26 cellular contexts compared by ENCODE assay signal in genomic region chr1:239931341-239931740, GRCh38.
"Had no signal": no experiment of that assay in that cellular context is flagged by ENCODE, and none has a peak within 500 bp of the region (broad histone marks: within the 10 kb centered on the region; RNA-seq: fewer than 3 reads in every experiment).

No MANE protein-coding gene starts in this region.

- H3K4me3 ChIP-seq: coronary artery, esophagus squamous epithelium, left lung, ovary, psoas muscle, sigmoid colon, stomach, thyroid gland, vagina had no signal

- H3K27ac Mint-ChIP-seq: mesothelial cell of epicardium; naive thymus-derived CD8-positive, alpha-beta T cell; nephron progenitor cell; stimulated activated effector memory CD8-positive, alpha-beta T cell treated with anti-CD3 and anti-CD28 coated beads, Interleukin-12 subunit alpha, Interleukin-12 subunit beta, amount 100 ng/mL, for 72 hours had no signal

- H3K4me1 ChIP-seq: esophagus squamous epithelium, left lung, psoas muscle, sigmoid colon, thyroid gland, vagina had no signal

- DNase-seq: dermis blood vessel endothelial cell; effector memory CD4-positive, alpha-beta T cell; esophagus squamous epithelium; foreskin melanocyte; left lung; mesenchymal stem cell; naive thymus-derived CD8-positive, alpha-beta T cell; nephron progenitor cell; occipital lobe; ovary; posterior cingulate gyrus; psoas muscle; right cardiac atrium; sigmoid colon; stimulated activated CD4-positive, alpha-beta T cell treated with anti-CD3 and anti-CD28 coated beads, Interleukin-2, amount 100 ng/mL, for 24 hours; stimulated activated CD4-positive, alpha-beta T cell treated with anti-CD3 and anti-CD28 coated beads, Interleukin-4, amount 100 ng/mL, for 24 hours; stimulated activated naive CD4-positive, alpha-beta T cell treated with Interleukin-2 at 50 U/mL for 16 hours; stomach; thyroid gland; trophoblast cell had no signal

- H3K36me3 ChIP-seq: esophagus squamous epithelium, left lung, ovary, sigmoid colon, stomach, thyroid gland, vagina had no signal

- ATAC-seq: left lung; naive thymus-derived CD8-positive, alpha-beta T cell; psoas muscle; right cardiac atrium; stimulated activated effector memory CD8-positive, alpha-beta T cell treated with anti-CD3 and anti-CD28 coated beads, Interleukin-12 subunit alpha, Interleukin-12 subunit beta, amount 100 ng/mL, for 72 hours had no signal

- H3K27me3 ChIP-seq: esophagus squamous epithelium, left lung, ovary, sigmoid colon, stomach, thyroid gland, vagina had no signal

- H3K9me3 ChIP-seq: esophagus squamous epithelium, left lung, ovary, psoas muscle, sigmoid colon, stomach, thyroid gland, vagina had no signal

- H3K4me3 Mint-ChIP-seq: mesothelial cell of epicardium; naive thymus-derived CD8-positive, alpha-beta T cell; nephron progenitor cell; stimulated activated effector memory CD8-positive, alpha-beta T cell treated with anti-CD3 and anti-CD28 coated beads, Interleukin-12 subunit alpha, Interleukin-12 subunit beta, amount 100 ng/mL, for 72 hours had no signal

- H3K4me1 Mint-ChIP-seq: mesothelial cell of epicardium; naive thymus-derived CD8-positive, alpha-beta T cell; nephron progenitor cell; stimulated activated effector memory CD8-positive, alpha-beta T cell treated with anti-CD3 and anti-CD28 coated beads, Interleukin-12 subunit alpha, Interleukin-12 subunit beta, amount 100 ng/mL, for 72 hours had no signal

- H3K27ac ChIP-seq: coronary artery, esophagus squamous epithelium, left lung, ovary, psoas muscle, sigmoid colon, stomach, thyroid gland, vagina had no signal

- H3K9me3 Mint-ChIP-seq: mesothelial cell of epicardium; naive thymus-derived CD8-positive, alpha-beta T cell; nephron progenitor cell; stimulated activated effector memory CD8-positive, alpha-beta T cell treated with anti-CD3 and anti-CD28 coated beads, Interleukin-12 subunit alpha, Interleukin-12 subunit beta, amount 100 ng/mL, for 72 hours had no signal

- FAIRE-seq: endothelial cell of umbilical vein, keratinocyte had no signal

- H3K36me3 Mint-ChIP-seq: mesothelial cell of epicardium; naive thymus-derived CD8-positive, alpha-beta T cell; stimulated activated effector memory CD8-positive, alpha-beta T cell treated with anti-CD3 and anti-CD28 coated beads, Interleukin-12 subunit alpha, Interleukin-12 subunit beta, amount 100 ng/mL, for 72 hours had no signal
